8 cellular contexts compared by ENCODE assay signal in genomic region chr2:66435549-66435875, GRCh38. TPM values are rescaled to one million over a fixed set of nuclear protein-coding genes. Genes with fewer than 3 reads are reported as not detected.
DNase-seq lines count a peak whose midpoint lies in the region; ATAC-seq and TF ChIP-seq lines count a peak whose summit lies in the region.

No MANE protein-coding gene starts in this region.

- POLR2A ChIA-PET in naive thymus-derived CD4-positive, alpha-beta T cell (lab: Charles Lee), result no interaction called here

- H3K4me1 ChIP-seq in Karpas-422 (ENCODE audit: low read length), result peaks cover 31% of the 10 kb centered on the region
- H3K4me1 ChIP-seq in naive thymus-derived CD4-positive, alpha-beta T cell (ENCODE audit: control insufficient read depth in 2 of 2, insufficient read depth in 2 of 2, low read length in 2 of 2), result peaks cover 0 to 4% of the 10 kb centered on the region in 2 donors

- peaks cover 75 to 90% (median 87%) of the 10 kb centered on the region in 5 donors for H3K27me3 Mint-ChIP-seq in naive thymus-derived CD4-positive, alpha-beta T cell

- H4K20me1 ChIP-seq in Karpas-422 (ENCODE audit: insufficient read depth, low read depth, low read length), result no peaks in the 10 kb centered on the region

- peak overlapping the region in 1 of 9 donors; percentile 36 for H3K27ac Mint-ChIP-seq in naive thymus-derived CD4-positive, alpha-beta T cell

- H3K9ac ChIP-seq in Karpas-422 (ENCODE audit: low read length), result peak overlapping the region; percentile 68

- H3K4me3 Mint-ChIP-seq in naive thymus-derived CD4-positive, alpha-beta T cell, result peak overlapping the region in 9 of 10 donors; percentile 61 to 85 (median 80)

- no peaks in the 10 kb centered on the region for H3K9me2 ChIP-seq in Karpas-422 (replicated peaks; ENCODE audit: insufficient read depth, low read length)

- no peak overlapping the region for H3K27ac ChIP-seq in Karpas-422 (ENCODE audit: low read length)
- H3K27ac ChIP-seq in dorsolateral prefrontal cortex, result peak overlapping the region in 57 of 59 donors; percentile 71 to 97 (median 91)
- no peak overlapping the region for H3K27ac ChIP-seq in naive thymus-derived CD4-positive, alpha-beta T cell (ENCODE audit: low read depth, low read length)

- CTCF ChIA-PET in naive thymus-derived CD4-positive, alpha-beta T cell (lab: Charles Lee), result no interaction called here

- no peaks in the 10 kb centered on the region for H3K9me3 ChIP-seq in Karpas-422 (ENCODE audit: low read length)
- H3K9me3 ChIP-seq in naive thymus-derived CD4-positive, alpha-beta T cell (ENCODE audit: control insufficient read depth in 2 of 3, low read length in 3 of 3), result no peaks in the 10 kb centered on the region

- peaks cover 22 to 52% (median 37%) of the 10 kb centered on the region in 7 donors for H3K4me1 Mint-ChIP-seq in naive thymus-derived CD4-positive, alpha-beta T cell

- H3K4me3 ChIP-seq in AG09309 (ENCODE audit: control insufficient read depth, low read depth, low read length) (peak overlapping the region; percentile 96), Karpas-422 (ENCODE audit: low read length) (peak overlapping the region; percentile 75), dorsolateral prefrontal cortex (peak overlapping the region; percentile 53 to 93 (median 77))
- H3K4me3 ChIP-seq in naive thymus-derived CD4-positive, alpha-beta T cell (ENCODE audit: low read length), result no peak overlapping the region

- no peak for TF ChIP-seq CTCF in AG09309 (IDR thresholded peaks at IDR 0.05; ENCODE audit: control insufficient read depth, insufficient read depth, low read depth, low read length, missing control alignments)
- TF ChIP-seq CTCF in dorsolateral prefrontal cortex (IDR thresholded peaks at IDR 0.05 in 54 of 56, conservative IDR thresholded peaks at IDR 0.05 in 2 of 56; ENCODE audit: low read depth in 1 of 56, partially characterized antibody in 56 of 56), result peak in 1 of 56 donors; percentile 1

- peaks cover 0 to 4% (median 0%) of the 10 kb centered on the region in 5 donors for H3K36me3 Mint-ChIP-seq in naive thymus-derived CD4-positive, alpha-beta T cell

- H3K4me2 ChIP-seq in Karpas-422 (ENCODE audit: low read depth, low read length, poor library complexity, severe bottlenecking), result peak overlapping the region; percentile 93

- no peak for ATAC-seq in naive thymus-derived CD4-positive, alpha-beta T cell
- ATAC-seq in HG03521 (IDR thresholded peaks at IDR 0.05; ENCODE audit: unreplicated experiment), result no peak

- no peaks in the 10 kb centered on the region for H3K36me3 ChIP-seq in Karpas-422 (ENCODE audit: insufficient read depth, low read length)
- H3K36me3 ChIP-seq in naive thymus-derived CD4-positive, alpha-beta T cell (ENCODE audit: control insufficient read depth in 2 of 3, insufficient read depth in 3 of 3, low read length in 3 of 3), result no peaks in the 10 kb centered on the region

- H2AFZ ChIP-seq in Karpas-422 (ENCODE audit: low read length), result peak overlapping the region; percentile 96; the same call in 1 of the 2 replicates

- H3K9me3 Mint-ChIP-seq in naive thymus-derived CD4-positive, alpha-beta T cell, result peaks cover 0 to 4% (median 0%) of the 10 kb centered on the region in 11 donors

- H3K27me3 ChIP-seq in Karpas-422 (ENCODE audit: low read length) (no peaks in the 10 kb centered on the region), dorsolateral prefrontal cortex (peaks cover 0 to 37% (median 0%) of the 10 kb centered on the region in 45 donors)
- peaks cover 0 to 10% of the 10 kb centered on the region in 2 donors for H3K27me3 ChIP-seq in naive thymus-derived CD4-positive, alpha-beta T cell (ENCODE audit: control insufficient read depth in 2 of 2, insufficient read depth in 2 of 2, low read length in 2 of 2)

- intact Hi-C loops in dorsolateral prefrontal cortex (cut with DNase I), result loop anchor here (2.0 to 10.0 kb wide), 5 partner anchors 109 to 1599 kb away; partner anchors contain the start of gene SPRED2 (in 1 of the 2)
- intact Hi-C loops in naive thymus-derived CD4-positive, alpha-beta T cell (cut with micrococcal nuclease), result loop anchor here in 1 of 2 donors (2.0 kb wide), 1 partner anchor 141 kb away; no protein-coding TSS in a partner anchor

- DNase-seq in AG09309 (ENCODE audit: low read depth) (no peak), Karpas-422 (no peak), dorsolateral prefrontal cortex (no peak), NCI-H1092 (lab: John Stamatoyannopoulos, UW) (no peak), AG08395 (ENCODE audit: low spot score) (no peak)
- no peak for DNase-seq in naive thymus-derived CD4-positive, alpha-beta T cell
- no peak for DNase-seq in activated CD4-positive, CD25-positive, alpha-beta regulatory T cell treated with anti-CD3 and anti-CD28 coated beads, Interleukin-2, amount 50 U/mL, for 72 hours

- no peaks in the 10 kb centered on the region for H3K79me2 ChIP-seq in Karpas-422 (ENCODE audit: low read length)

RNA-seq across cellular contexts. Expression of gene MEIS1, which starts 0.6 kb away (rescaled TPM):
- total RNA-seq in Karpas-422 (2014; rRNA removed; shearing (Covaris generic); ENCODE audit: low replicate concordance), result 32.5 and 35.3 TPM in 2 replicates
- 10 to 100 TPM in 112 of 120 experiments, 1 to 10 TPM in 8; 6.7 to 51.0 (median 18.0) TPM for total RNA-seq in dorsolateral prefrontal cortex
- 1 to 10 TPM in 1 of 5 experiments, under 1 TPM in 2, not detected in 2; 0.05 to 5.6 (median 0.56) TPM for total RNA-seq in naive thymus-derived CD4-positive, alpha-beta T cell
- polyA plus RNA-seq in naive thymus-derived CD4-positive, alpha-beta T cell, result not detected

Comparison
In these comparisons a context has a peak if more than half of its experiments do, and no peak if none do; other contexts are left out.
1. H3K27ac ChIP-seq: peak in dorsolateral prefrontal cortex (57 of 59); none in Karpas-422 (single experiment) and naive thymus-derived CD4-positive, alpha-beta T cell (single experiment).